ENCODE assay signal across 17 cellular contexts in genomic region chr9:82474235-82474634, GRCh38.
"Had no signal": no experiment of that assay in that cellular context is flagged by ENCODE, and none has a peak within 500 bp of the region (broad histone marks: within the 10 kb centered on the region; RNA-seq: fewer than 3 reads in every experiment).

No MANE protein-coding gene starts in this region.

- ATAC-seq: foreskin keratinocyte; gastroesophageal sphincter; heart left ventricle; left lung; left ventricle myocardium superior; lower lobe of right lung; naive thymus-derived CD4-positive, alpha-beta T cell had no signal

- DNase-seq: dermis blood vessel endothelial cell; dorsolateral prefrontal cortex; effector CD4-positive, alpha-beta T cell; effector memory CD4-positive, alpha-beta T cell; foreskin keratinocyte; heart left ventricle; hypothalamus; immature natural killer cell; islet precursor cell; kidney; kidney glomerular epithelial cell; left lung; left ventricle myocardium superior; lower lobe of right lung; mesenchymal stem cell; naive thymus-derived CD4-positive, alpha-beta T cell had no signal
